In the genomic region with DNA sequence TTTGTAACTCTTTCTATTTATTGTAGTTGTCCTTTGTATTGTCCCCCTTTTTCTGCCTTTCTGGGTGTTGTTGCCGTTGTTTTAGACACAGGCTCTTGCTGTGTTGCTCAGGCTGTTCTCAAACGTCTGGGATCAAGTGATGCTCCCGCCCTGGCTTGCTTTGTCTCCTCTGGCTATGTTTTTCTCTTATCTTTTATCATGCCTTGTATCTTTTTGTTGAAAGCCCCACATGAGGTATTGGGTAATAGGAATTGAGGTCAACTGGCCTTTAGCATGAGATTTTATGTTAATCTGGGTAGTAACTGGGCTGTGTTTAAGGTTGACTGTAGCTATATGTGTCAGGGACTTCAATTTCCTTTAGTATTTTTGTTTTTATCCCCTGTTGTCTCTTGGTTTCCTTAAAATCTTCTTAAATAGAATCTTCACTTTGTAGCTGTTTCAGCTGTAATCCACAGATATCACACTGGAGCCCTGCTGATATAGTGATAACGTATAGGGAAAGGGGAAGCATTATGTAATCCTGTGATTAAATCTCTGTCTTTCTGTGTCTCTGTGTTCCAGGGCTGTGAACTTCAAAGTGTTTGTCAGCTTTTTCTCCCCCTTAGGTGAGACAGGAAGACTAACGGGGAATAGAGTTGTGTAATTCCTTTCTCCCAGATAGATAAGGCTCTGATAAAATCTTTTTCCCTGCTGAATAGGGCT, we compare ENCODE assay signal across 30 cellular contexts. TPM values are rescaled to one million over a fixed set of nuclear protein-coding genes. Genes with fewer than 3 reads are reported as not detected.
"Had no signal": no experiment of that assay in that cellular context is flagged by ENCODE, and none has a peak within 500 bp of the region (broad histone marks: within the 10 kb centered on the region; RNA-seq: fewer than 3 reads in every experiment).

No MANE protein-coding gene starts in this region.

- H3K4me3 Mint-ChIP-seq: activated CD4-positive, alpha-beta T cell treated with anti-CD3 and anti-CD28 coated beads for 36 hours; activated T-cell treated with anti-CD3 and anti-CD28 coated beads, Interleukin-2, amount 50 U/mL, for 72 hours; nephron; stimulated activated memory B cell treated with anti-CD40 and anti-IgM and Interleukin-4, amounts not matched to agents 10 μg/mL and 1 μg/mL and 100 μg/mL, for 72 hours; stimulated activated naive CD8-positive, alpha-beta T cell treated with anti-CD3 and anti-CD28 coated beads, Interleukin-15, amount 100 ng/mL, for 72 hours; T-helper 1 cell treated with Interleukin-12 subunit alpha and Interleukin-12 subunit beta and Interleukin-4 antibody, amounts not matched to agents 30 μg/mL and 1 μg/mL, for 36 hours had no signal

- H3K4me2 ChIP-seq: hepatocyte, smooth muscle cell had no signal

- DNase-seq: activated CD4-positive, alpha-beta T cell treated with anti-CD3 and anti-CD28 coated beads for 36 hours; activated CD4-positive, alpha-beta T cell treated with anti-CD3 and anti-CD28 coated beads, Interleukin-2, amount 50 U/mL, for 4 hours; activated CD4-positive, CD25-positive, alpha-beta regulatory T cell; activated naive CD4-positive, alpha-beta T cell; activated T-cell treated with anti-CD3 and anti-CD28 coated beads for 4 hours; activated T-cell treated with anti-CD3 and anti-CD28 coated beads, Interleukin-2, amount 50 U/mL, for 72 hours; brain microvascular endothelial cell; dorsolateral prefrontal cortex; effector memory CD4-positive, alpha-beta T cell; erythroblast; left cardiac atrium; left ventricle myocardium superior; stimulated activated CD4-positive, alpha-beta T cell treated with anti-CD3 and anti-CD28 coated beads, Interleukin-1b, Interleukin-23, amount 100 ng/mL, for 48 hours; stimulated activated CD4-positive, alpha-beta T cell treated with anti-CD3 and anti-CD28 coated beads, Interleukin-4, amount 100 ng/mL, for 4 hours; stimulated activated CD8-positive, alpha-beta memory T cell treated with anti-CD3 and anti-CD28 coated beads, Interleukin-4, amount 100 ng/mL, for 48 hours; stimulated activated naive CD8-positive, alpha-beta T cell treated with anti-CD3 and anti-CD28 coated beads, Interleukin-15, amount 100 ng/mL, for 72 hours; substantia nigra; T-helper 9 cell; upper lobe of left lung had no signal

- H3K79me2 ChIP-seq: hepatocyte had no signal

- H3K4me1 Mint-ChIP-seq: activated CD4-positive, alpha-beta T cell treated with anti-CD3 and anti-CD28 coated beads for 36 hours; nephron; stimulated activated memory B cell treated with anti-CD40 and anti-IgM and Interleukin-4, amounts not matched to agents 10 μg/mL and 1 μg/mL and 100 μg/mL, for 72 hours; stimulated activated naive CD8-positive, alpha-beta T cell treated with anti-CD3 and anti-CD28 coated beads, Interleukin-15, amount 100 ng/mL, for 72 hours had no signal

- H3K27me3 ChIP-seq: ascending aorta, brain microvascular endothelial cell, dorsolateral prefrontal cortex, gastroesophageal sphincter, hepatocyte, right atrium auricular region, upper lobe of left lung had no signal

- H3K36me3 ChIP-seq: ascending aorta, brain microvascular endothelial cell, gastroesophageal sphincter, right atrium auricular region, upper lobe of left lung had no signal

- H3K4me3 ChIP-seq: ascending aorta, coronary artery, dorsolateral prefrontal cortex, gastroesophageal sphincter, hepatocyte, right atrium auricular region, smooth muscle cell, upper lobe of left lung had no signal

- ATAC-seq: activated CD4-positive, alpha-beta T cell treated with anti-CD3 and anti-CD28 coated beads for 36 hours; activated naive CD4-positive, alpha-beta T cell treated with anti-CD3 and anti-CD28 coated beads, Interleukin-2, amount 50 U/mL, for 72 hours; activated T-cell treated with anti-CD3 and anti-CD28 coated beads, Interleukin-2, amount 50 U/mL, for 72 hours; gastroesophageal sphincter; left cardiac atrium; left ventricle myocardium superior; stimulated activated memory B cell treated with anti-CD40 and anti-IgM and Interleukin-4, amounts not matched to agents 10 μg/mL and 1 μg/mL and 100 μg/mL, for 72 hours; stimulated activated naive CD8-positive, alpha-beta T cell treated with anti-CD3 and anti-CD28 coated beads, Interleukin-15, amount 100 ng/mL, for 72 hours had no signal

- H3K27ac ChIP-seq: ascending aorta, brain microvascular endothelial cell, coronary artery, dorsolateral prefrontal cortex, gastroesophageal sphincter, hepatocyte, right atrium auricular region, upper lobe of left lung had no signal

- H3K4me1 ChIP-seq: ascending aorta, gastroesophageal sphincter, right atrium auricular region, upper lobe of left lung had no signal

- H3K27me3 Mint-ChIP-seq: activated CD4-positive, alpha-beta T cell treated with anti-CD3 and anti-CD28 coated beads for 36 hours; progenitor cell of endocrine pancreas; stimulated activated memory B cell treated with anti-CD40 and anti-IgM and Interleukin-4, amounts not matched to agents 10 μg/mL and 1 μg/mL and 100 μg/mL, for 72 hours; stimulated activated naive CD8-positive, alpha-beta T cell treated with anti-CD3 and anti-CD28 coated beads, Interleukin-15, amount 100 ng/mL, for 72 hours had no signal

- H3K27ac Mint-ChIP-seq: activated CD4-positive, alpha-beta T cell treated with anti-CD3 and anti-CD28 coated beads for 36 hours; activated T-cell treated with anti-CD3 and anti-CD28 coated beads, Interleukin-2, amount 50 U/mL, for 72 hours; nephron; progenitor cell of endocrine pancreas; stimulated activated memory B cell treated with anti-CD40 and anti-IgM and Interleukin-4, amounts not matched to agents 10 μg/mL and 1 μg/mL and 100 μg/mL, for 72 hours; T-helper 1 cell treated with Interleukin-12 subunit alpha and Interleukin-12 subunit beta and Interleukin-4 antibody, amounts not matched to agents 30 μg/mL and 1 μg/mL, for 36 hours had no signal

- H2AFZ ChIP-seq: hepatocyte had no signal

RNA-seq across cellular contexts. Expression of a gene that starts 25.9 kb away (rescaled TPM):
- total RNA-seq: ascending aorta had no signal
